Comparison of ENCODE assay signal across 1 cellular context in genomic region chr6:134920422-134920821, GRCh38.
TF ChIP-seq lines count a peak whose summit lies in the region.

No MANE protein-coding gene starts in this region.

TF ChIP-seq in HCT116, 20 proteins besides CTCF, POLR2A, EP300 and RAD21 (continued from another document):
- TF ChIP-seq, protein P1, sequence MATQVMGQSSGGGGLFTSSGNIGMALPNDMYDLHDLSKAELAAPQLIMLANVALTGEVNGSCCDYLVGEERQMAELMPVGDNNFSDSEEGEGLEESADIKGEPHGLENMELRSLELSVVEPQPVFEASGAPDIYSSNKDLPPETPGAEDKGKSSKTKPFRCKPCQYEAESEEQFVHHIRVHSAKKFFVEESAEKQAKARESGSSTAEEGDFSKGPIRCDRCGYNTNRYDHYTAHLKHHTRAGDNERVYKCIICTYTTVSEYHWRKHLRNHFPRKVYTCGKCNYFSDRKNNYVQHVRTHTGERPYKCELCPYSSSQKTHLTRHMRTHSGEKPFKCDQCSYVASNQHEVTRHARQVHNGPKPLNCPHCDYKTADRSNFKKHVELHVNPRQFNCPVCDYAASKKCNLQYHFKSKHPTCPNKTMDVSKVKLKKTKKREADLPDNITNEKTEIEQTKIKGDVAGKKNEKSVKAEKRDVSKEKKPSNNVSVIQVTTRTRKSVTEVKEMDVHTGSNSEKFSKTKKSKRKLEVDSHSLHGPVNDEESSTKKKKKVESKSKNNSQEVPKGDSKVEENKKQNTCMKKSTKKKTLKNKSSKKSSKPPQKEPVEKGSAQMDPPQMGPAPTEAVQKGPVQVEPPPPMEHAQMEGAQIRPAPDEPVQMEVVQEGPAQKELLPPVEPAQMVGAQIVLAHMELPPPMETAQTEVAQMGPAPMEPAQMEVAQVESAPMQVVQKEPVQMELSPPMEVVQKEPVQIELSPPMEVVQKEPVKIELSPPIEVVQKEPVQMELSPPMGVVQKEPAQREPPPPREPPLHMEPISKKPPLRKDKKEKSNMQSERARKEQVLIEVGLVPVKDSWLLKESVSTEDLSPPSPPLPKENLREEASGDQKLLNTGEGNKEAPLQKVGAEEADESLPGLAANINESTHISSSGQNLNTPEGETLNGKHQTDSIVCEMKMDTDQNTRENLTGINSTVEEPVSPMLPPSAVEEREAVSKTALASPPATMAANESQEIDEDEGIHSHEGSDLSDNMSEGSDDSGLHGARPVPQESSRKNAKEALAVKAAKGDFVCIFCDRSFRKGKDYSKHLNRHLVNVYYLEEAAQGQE (IDR thresholded peaks at IDR 0.05; ENCODE audit: low read depth): no peak
- no peak for TF ChIP-seq CEBPB (IDR thresholded peaks at IDR 0.05; ENCODE audit: low read depth)
- TF ChIP-seq CBX3 (IDR thresholded peaks at IDR 0.05; ENCODE audit: low read depth): no peak
- no peak for TF ChIP-seq SP1 (IDR thresholded peaks at IDR 0.05; ENCODE audit: low read depth)
- TF ChIP-seq JUND (IDR thresholded peaks at IDR 0.05): no peak
- TF ChIP-seq ZBTB33 (IDR thresholded peaks at IDR 0.05; ENCODE audit: extremely low read depth, insufficient replicate concordance, low read length): no peak
- TF ChIP-seq ZFX (IDR thresholded peaks at IDR 0.05): no peak
TF ChIP-seq in HCT116: peak in this region for 0.
